ENCODE assay signal across 8 cellular contexts in genomic region chr1:101474039-101474665, GRCh38.
DNase-seq lines count a peak whose midpoint lies in the region; ATAC-seq and TF ChIP-seq lines count a peak whose summit lies in the region.

No MANE protein-coding gene starts in this region.

- no peak overlapping the region for H3K27ac ChIP-seq in adrenal gland

- no peak overlapping the region for H3K4me3 Mint-ChIP-seq in stimulated activated naive CD8-positive, alpha-beta T cell treated with anti-CD3 and anti-CD28 coated beads, Interleukin-15, amount 100 ng/mL, for 72 hours

- H3K27me3 Mint-ChIP-seq in stimulated activated naive CD8-positive, alpha-beta T cell treated with anti-CD3 and anti-CD28 coated beads, Interleukin-15, amount 100 ng/mL, for 72 hours, result no peaks in the 10 kb centered on the region

- ATAC-seq in stimulated activated naive CD8-positive, alpha-beta T cell treated with anti-CD3 and anti-CD28 coated beads, Interleukin-15, amount 100 ng/mL, for 72 hours, result peak; percentile 53
- no peak for ATAC-seq in stimulated activated naive CD8-positive, alpha-beta T cell treated with anti-CD3 and anti-CD28 coated beads, Interleukin-15, Interleukin-2, amounts not matched to agents 100 U/mL and 50 U/mL, for 24 hours
- no peak for ATAC-seq in HG03442 (IDR thresholded peaks at IDR 0.05; ENCODE audit: unreplicated experiment)

- H3K4me3 ChIP-seq in adrenal gland, result no peak overlapping the region

- 0 to 6% (median 2%) methylated on average over 1 of the region's 1 CpG for whole genome bisulfite sequencing in adrenal gland, 4 donors

- no peak for DNase-seq in stimulated activated naive CD8-positive, alpha-beta T cell treated with anti-CD3 and anti-CD28 coated beads, Interleukin-15, amount 100 ng/mL, for 72 hours
- no peak for DNase-seq in stimulated activated naive CD8-positive, alpha-beta T cell treated with anti-CD3 and anti-CD28 coated beads, Interleukin-15, Interleukin-2, amounts not matched to agents 100 U/mL and 50 U/mL, for 24 hours
- DNase-seq in MV-4-11 (lab: John Stamatoyannopoulos, UW) (peak; percentile 13), dermis microvascular lymphatic vessel endothelial cell (ENCODE audit: low read depth in 2 of 2) (peak; percentile 1 to 36), activated gamma-delta T cell (lab: John Stamatoyannopoulos, UW) (no peak), adrenal gland (no peak), globus pallidus (ENCODE audit: low spot score) (no peak)

- H3K4me1 Mint-ChIP-seq in stimulated activated naive CD8-positive, alpha-beta T cell treated with anti-CD3 and anti-CD28 coated beads, Interleukin-15, amount 100 ng/mL, for 72 hours, result no peaks in the 10 kb centered on the region

- no peak for TF ChIP-seq CTCF in adrenal gland (IDR thresholded peaks at IDR 0.05)

- H3K9me3 ChIP-seq in adrenal gland (replicated peaks in 1 of 3), result no peaks in the 10 kb centered on the region

- no peak for TF ChIP-seq POLR2A in adrenal gland (IDR thresholded peaks at IDR 0.05)

- no peaks in the 10 kb centered on the region for H3K36me3 ChIP-seq in adrenal gland (replicated peaks in 1 of 2)

- intact Hi-C loops in adrenal gland (cut with DNase I), result no loop called here

- H3K9me3 Mint-ChIP-seq in stimulated activated naive CD8-positive, alpha-beta T cell treated with anti-CD3 and anti-CD28 coated beads, Interleukin-15, amount 100 ng/mL, for 72 hours, result peaks cover 15 to 18% of the 10 kb centered on the region in 2 donors

- H3K4me1 ChIP-seq in adrenal gland (replicated peaks in 1 of 2), result no peaks in the 10 kb centered on the region

- no peak overlapping the region for H3K27ac Mint-ChIP-seq in stimulated activated naive CD8-positive, alpha-beta T cell treated with anti-CD3 and anti-CD28 coated beads, Interleukin-15, amount 100 ng/mL, for 72 hours

- H3K27me3 ChIP-seq in adrenal gland, result no peaks in the 10 kb centered on the region

Comparison
In these comparisons a context has a peak if more than half of its experiments do, and no peak if none do; other contexts are left out.
1. DNase-seq: peak in MV-4-11 (single experiment) and dermis microvascular lymphatic vessel endothelial cell (2 of 2); none in stimulated activated naive CD8-positive, alpha-beta T cell treated with anti-CD3 and anti-CD28 coated beads, Interleukin-15, amount 100 ng/mL, for 72 hours (0 of 2), stimulated activated naive CD8-positive, alpha-beta T cell treated with anti-CD3 and anti-CD28 coated beads, Interleukin-15, Interleukin-2, amounts not matched to agents 100 U/mL and 50 U/mL, for 24 hours (single experiment), activated gamma-delta T cell (single experiment), adrenal gland (0 of 7) and globus pallidus (single experiment).